1 cellular context compared by ENCODE assay signal in the genomic region with DNA sequence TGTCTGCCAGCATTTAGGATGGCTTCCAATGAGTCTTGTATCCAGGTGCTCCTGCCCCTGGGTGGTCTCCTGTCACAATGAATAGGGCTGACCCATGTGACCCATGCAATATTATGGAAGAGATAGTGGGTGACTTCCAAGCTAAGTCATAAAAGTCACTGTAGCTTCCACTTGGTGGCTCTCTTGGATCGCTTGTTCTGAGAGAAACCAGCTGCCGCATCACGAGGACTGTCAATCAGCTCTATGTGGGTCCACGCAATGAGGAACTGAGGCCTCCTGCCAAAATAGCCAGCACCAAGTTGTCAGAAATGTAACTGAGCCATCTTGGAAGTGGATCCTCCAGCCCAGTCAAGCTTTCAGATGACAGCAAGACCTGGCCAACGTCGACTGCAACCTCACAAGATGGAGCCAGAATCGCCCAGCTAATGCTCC.
TF ChIP-seq lines count a peak whose summit lies in the region.

No MANE protein-coding gene starts in this region.

TF ChIP-seq in HepG2, 621 proteins besides CTCF, POLR2A, EP300 and RAD21 (continued from another document and continues in another):
- TF ChIP-seq MIER2 (CRISPR knock-in tag; IDR thresholded peaks at IDR 0.05) (0 out of 2 replicates have a peak, but pooled peaks have one; percentile 41), DNMT3B (CRISPR knock-in tag; conservative IDR thresholded peaks at IDR 0.05) (no peak), IRF9 (CRISPR knock-in tag; IDR thresholded peaks at IDR 0.05; ENCODE audit: borderline replicate concordance) (no peak), ZNF501 (CRISPR knock-in tag; IDR thresholded peaks at IDR 0.05) (peak; percentile 62), ARID4A (CRISPR knock-in tag; IDR thresholded peaks at IDR 0.05; ENCODE audit: borderline replicate concordance) (peak; percentile 62; the same call in 1 of the 2 replicates), FOSL2 (CRISPR knock-in tag; IDR thresholded peaks at IDR 0.05) (peak; percentile 68), MXI1 (IDR thresholded peaks at IDR 0.05; ENCODE audit: borderline replicate concordance, low read depth, low read length) (peak; percentile 35; the same call in 1 of the 3 replicates), RFXANK (CRISPR knock-in tag; IDR thresholded peaks at IDR 0.05) (no peak), FUBP1 (CRISPR knock-in tag; IDR thresholded peaks at IDR 0.05; ENCODE audit: borderline replicate concordance) (no peak), PATZ1 (CRISPR knock-in tag; IDR thresholded peaks at IDR 0.05) (0 out of 2 replicates have a peak, but pooled peaks have one; percentile 17), ZIK1 (CRISPR knock-in tag; IDR thresholded peaks at IDR 0.05; ENCODE audit: borderline replicate concordance, low read depth) (0 out of 2 replicates have a peak, but pooled peaks have one; percentile 63), MBD4 (IDR thresholded peaks at IDR 0.05; ENCODE audit: borderline replicate concordance, low read length) (no peak), ZNF205 (CRISPR knock-in tag; IDR thresholded peaks at IDR 0.05) (0 out of 2 replicates have a peak, but pooled peaks have one; percentile 58), ZBTB20 (CRISPR knock-in tag; IDR thresholded peaks at IDR 0.05; ENCODE audit: borderline replicate concordance, low read depth) (peak; percentile 36; the same call in 1 of the 2 replicates), PCBP1 (IDR thresholded peaks at IDR 0.05; ENCODE audit: borderline replicate concordance, low read depth, low read length) (no peak), ZFX (CRISPR knock-in tag; IDR thresholded peaks at IDR 0.05; ENCODE audit: low read depth) (peak; percentile 19; the same call in 1 of the 2 replicates), MYC (CRISPR knock-in tag; IDR thresholded peaks at IDR 0.05; ENCODE audit: borderline replicate concordance) (peak; percentile 52; the same call in 1 of the 2 replicates), SIN3A (IDR thresholded peaks at IDR 0.05; ENCODE audit: borderline replicate concordance, low read depth, low read length) (no peak), CBX5 (CRISPR knock-in tag; IDR thresholded peaks at IDR 0.05; ENCODE audit: borderline replicate concordance) (peak; percentile 38; the same call in 1 of the 2 replicates), STAG1 (CRISPR knock-in tag; IDR thresholded peaks at IDR 0.05) (peak; percentile 100), SOX5 (CRISPR knock-in tag; IDR thresholded peaks at IDR 0.05; ENCODE audit: borderline replicate concordance) (peak; percentile 35; the same call in 1 of the 2 replicates), REL (CRISPR knock-in tag; conservative IDR thresholded peaks at IDR 0.05) (no peak), CCAR2 (optimal IDR thresholded peaks at IDR 0.05; ENCODE audit: low read depth, low read length) (no peak), MIER3 (CRISPR knock-in tag; IDR thresholded peaks at IDR 0.05; ENCODE audit: borderline replicate concordance) (0 out of 2 replicates have a peak, but pooled peaks have one; percentile 53), KAT8 (CRISPR knock-in tag; IDR thresholded peaks at IDR 0.05) (peak; percentile 79), ADNP (CRISPR knock-in tag; IDR thresholded peaks at IDR 0.05) (no peak), ZNF607 (CRISPR knock-in tag; IDR thresholded peaks at IDR 0.05; ENCODE audit: borderline replicate concordance) (no peak), SIX1 (CRISPR knock-in tag; IDR thresholded peaks at IDR 0.05; ENCODE audit: borderline replicate concordance) (peak; percentile 29; the same call in 1 of the 2 replicates), ERF (CRISPR knock-in tag; IDR thresholded peaks at IDR 0.05) (peak; percentile 80; the same call in 1 of the 2 replicates), GTF3A (CRISPR knock-in tag; conservative IDR thresholded peaks at IDR 0.05) (no peak), PPARG (CRISPR knock-in tag; conservative IDR thresholded peaks at IDR 0.05) (0 out of 2 replicates have a peak, but pooled peaks have one; percentile 22), ZNF329 (CRISPR knock-in tag; IDR thresholded peaks at IDR 0.05; ENCODE audit: low read depth) (no peak), ZNF574 (CRISPR knock-in tag; IDR thresholded peaks at IDR 0.05) (peak; percentile 82)
- TF ChIP-seq, protein P1, sequence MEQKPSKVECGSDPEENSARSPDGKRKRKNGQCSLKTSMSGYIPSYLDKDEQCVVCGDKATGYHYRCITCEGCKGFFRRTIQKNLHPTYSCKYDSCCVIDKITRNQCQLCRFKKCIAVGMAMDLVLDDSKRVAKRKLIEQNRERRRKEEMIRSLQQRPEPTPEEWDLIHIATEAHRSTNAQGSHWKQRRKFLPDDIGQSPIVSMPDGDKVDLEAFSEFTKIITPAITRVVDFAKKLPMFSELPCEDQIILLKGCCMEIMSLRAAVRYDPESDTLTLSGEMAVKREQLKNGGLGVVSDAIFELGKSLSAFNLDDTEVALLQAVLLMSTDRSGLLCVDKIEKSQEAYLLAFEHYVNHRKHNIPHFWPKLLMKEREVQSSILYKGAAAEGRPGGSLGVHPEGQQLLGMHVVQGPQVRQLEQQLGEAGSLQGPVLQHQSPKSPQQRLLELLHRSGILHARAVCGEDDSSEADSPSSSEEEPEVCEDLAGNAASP (CRISPR knock-in tag; IDR thresholded peaks at IDR 0.05; ENCODE audit: borderline replicate concordance): peak; percentile 66
- TF ChIP-seq, protein P2, sequence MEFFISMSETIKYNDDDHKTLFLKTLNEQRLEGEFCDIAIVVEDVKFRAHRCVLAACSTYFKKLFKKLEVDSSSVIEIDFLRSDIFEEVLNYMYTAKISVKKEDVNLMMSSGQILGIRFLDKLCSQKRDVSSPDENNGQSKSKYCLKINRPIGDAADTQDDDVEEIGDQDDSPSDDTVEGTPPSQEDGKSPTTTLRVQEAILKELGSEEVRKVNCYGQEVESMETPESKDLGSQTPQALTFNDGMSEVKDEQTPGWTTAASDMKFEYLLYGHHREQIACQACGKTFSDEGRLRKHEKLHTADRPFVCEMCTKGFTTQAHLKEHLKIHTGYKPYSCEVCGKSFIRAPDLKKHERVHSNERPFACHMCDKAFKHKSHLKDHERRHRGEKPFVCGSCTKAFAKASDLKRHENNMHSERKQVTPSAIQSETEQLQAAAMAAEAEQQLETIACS (CRISPR knock-in tag; IDR thresholded peaks at IDR 0.05): no peak
- TF ChIP-seq, protein P3, sequence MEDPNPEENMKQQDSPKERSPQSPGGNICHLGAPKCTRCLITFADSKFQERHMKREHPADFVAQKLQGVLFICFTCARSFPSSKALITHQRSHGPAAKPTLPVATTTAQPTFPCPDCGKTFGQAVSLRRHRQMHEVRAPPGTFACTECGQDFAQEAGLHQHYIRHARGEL (CRISPR knock-in tag; IDR thresholded peaks at IDR 0.05): no peak
- TF ChIP-seq, protein P4, sequence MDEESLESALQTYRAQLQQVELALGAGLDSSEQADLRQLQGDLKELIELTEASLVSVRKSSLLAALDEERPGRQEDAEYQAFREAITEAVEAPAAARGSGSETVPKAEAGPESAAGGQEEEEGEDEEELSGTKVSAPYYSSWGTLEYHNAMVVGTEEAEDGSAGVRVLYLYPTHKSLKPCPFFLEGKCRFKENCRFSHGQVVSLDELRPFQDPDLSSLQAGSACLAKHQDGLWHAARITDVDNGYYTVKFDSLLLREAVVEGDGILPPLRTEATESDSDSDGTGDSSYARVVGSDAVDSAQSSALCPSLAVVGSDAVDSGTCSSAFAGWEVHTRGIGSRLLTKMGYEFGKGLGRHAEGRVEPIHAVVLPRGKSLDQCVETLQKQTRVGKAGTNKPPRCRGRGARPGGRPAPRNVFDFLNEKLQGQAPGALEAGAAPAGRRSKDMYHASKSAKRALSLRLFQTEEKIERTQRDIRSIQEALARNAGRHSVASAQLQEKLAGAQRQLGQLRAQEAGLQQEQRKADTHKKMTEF (CRISPR knock-in tag; IDR thresholded peaks at IDR 0.05): peak; percentile 50; the same call in 1 of the 2 replicates
- TF ChIP-seq, protein P5, sequence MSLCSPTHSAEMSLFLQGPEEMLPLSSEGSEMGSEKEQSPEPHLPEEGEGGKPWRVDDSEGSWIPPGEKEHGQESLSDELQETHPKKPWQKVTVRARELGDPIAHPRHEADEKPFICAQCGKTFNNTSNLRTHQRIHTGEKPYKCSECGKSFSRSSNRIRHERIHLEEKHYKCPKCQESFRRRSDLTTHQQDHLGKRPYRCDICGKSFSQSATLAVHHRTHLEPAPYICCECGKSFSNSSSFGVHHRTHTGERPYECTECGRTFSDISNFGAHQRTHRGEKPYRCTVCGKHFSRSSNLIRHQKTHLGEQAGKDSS (CRISPR knock-in tag; IDR thresholded peaks at IDR 0.05; ENCODE audit: borderline replicate concordance, low read depth): no peak; the same call in 1 of the 2 replicates
- TF ChIP-seq, protein P6, sequence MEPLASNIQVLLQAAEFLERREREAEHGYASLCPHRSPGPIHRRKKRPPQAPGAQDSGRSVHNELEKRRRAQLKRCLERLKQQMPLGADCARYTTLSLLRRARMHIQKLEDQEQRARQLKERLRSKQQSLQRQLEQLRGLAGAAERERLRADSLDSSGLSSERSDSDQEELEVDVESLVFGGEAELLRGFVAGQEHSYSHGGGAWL (CRISPR knock-in tag; IDR thresholded peaks at IDR 0.05): 0 out of 2 replicates have a peak, but pooled peaks have one; percentile 24
